ENCODE assay signal across 1 cellular context in the genomic region with DNA sequence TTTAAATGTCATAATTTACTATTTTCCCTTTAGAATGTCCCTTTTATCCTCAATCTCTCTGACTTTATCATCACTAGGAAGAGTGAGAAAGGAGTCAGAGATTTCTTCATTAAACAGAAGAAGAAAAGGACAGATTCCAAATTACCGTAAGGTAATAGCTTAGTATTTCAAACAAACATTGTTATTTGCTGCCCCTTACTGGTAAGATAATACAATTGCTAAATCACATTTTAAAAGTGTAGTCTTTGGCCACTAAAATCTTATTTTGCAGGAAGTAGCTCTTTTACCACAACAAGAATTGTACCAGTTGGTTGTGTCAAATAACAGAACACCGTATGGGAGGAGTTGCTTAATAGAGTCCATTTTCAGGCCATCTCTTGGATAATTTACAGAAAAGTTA.
TF ChIP-seq lines count a peak whose summit lies in the region.

No MANE protein-coding gene starts in this region.

TF ChIP-seq in IMR-90, 13 proteins besides CTCF, POLR2A, EP300 and RAD21:
- TF ChIP-seq FOS (IDR thresholded peaks at IDR 0.05; ENCODE audit: low read depth, low read length) (no peak), RFX5 (IDR thresholded peaks at IDR 0.05; ENCODE audit: low read depth, low read length) (no peak), SMC3 (IDR thresholded peaks at IDR 0.05; ENCODE audit: low read depth, low read length) (0 out of 2 replicates have a peak, but pooled peaks have one; percentile 19)
TF ChIP-seq in IMR-90: peak in this region for 1.
